ENCODE assay signal across 7 cellular contexts in genomic region chr4:54228563-54229501, GRCh38. TPM values are rescaled to one million over a fixed set of nuclear protein-coding genes. Genes with fewer than 3 reads are reported as not detected.
DNase-seq lines count a peak whose midpoint lies in the region; ATAC-seq and TF ChIP-seq lines count a peak whose summit lies in the region.

Gene PDGFRA (plus strand): TSS chr4:54229293. CDS start chr4:54258769, 29,476 bp downstream.

- no peak for ATAC-seq in left lobe of liver

- TF ChIP-seq CTCF in KMS-11 (conservative IDR thresholded peaks at IDR 0.05; ENCODE audit: low read depth, low read length), result no peak
- TF ChIP-seq CTCF in MCF 10A (IDR thresholded peaks at IDR 0.05; ENCODE audit: unreplicated experiment), result no peak
- no peak for TF ChIP-seq CTCF in suprapubic skin (IDR thresholded peaks at IDR 0.05)

- H3K36me3 ChIP-seq in KMS-11 (ENCODE audit: insufficient read depth), result no peaks in the 10 kb centered on the region
- no peaks in the 10 kb centered on the region for H3K36me3 ChIP-seq in suprapubic skin

- H3K4me3 Mint-ChIP-seq in MCF 10A (ENCODE audit: unreplicated experiment), result peak within 1 kb of the TSS; percentile 78

- CTCF ChIA-PET in MCF 10A (lab: Yijun Ruan, JAX), result interaction anchor here (0.6 to 3.8 kb wide), 20 partner anchors 10 to 1996 kb away, joined by 3 to 11 read pairs (median 3); no protein-coding TSS in a partner anchor

- POLR2A ChIA-PET in MCF 10A (lab: Yijun Ruan, JAX), result no interaction called here

- H3K4me2 ChIP-seq in KMS-11, result peak within 1 kb of the TSS; percentile 51; the same call in 1 of the 2 replicates

- no peaks in the 10 kb centered on the region for H4K20me1 ChIP-seq in KMS-11 (ENCODE audit: insufficient read depth)

- no peaks in the 10 kb centered on the region for H3K36me3 Mint-ChIP-seq in MCF 10A (ENCODE audit: insufficient read depth, unreplicated experiment)

- intact Hi-C loops in MCF 10A (cut with micrococcal nuclease), result loop anchor here (5.0 kb wide), 1 partner anchor 722 kb away; no protein-coding TSS in a partner anchor

- 13% methylated on average over 22 of the region's 22 CpGs for WGBS in suprapubic skin

- no peak within 1 kb of the TSS for H3K27ac Mint-ChIP-seq in MCF 10A (ENCODE audit: low read depth, unreplicated experiment)

- no peak for TF ChIP-seq EP300 in suprapubic skin (IDR thresholded peaks at IDR 0.05)

- no TSS peak for BruUV-seq in MCF 10A (replicated peaks; lab: Mats Ljungman, UMichigan)

- H3K27me3 ChIP-seq in KMS-11 (ENCODE audit: insufficient read depth, low read depth) (peaks cover 33% of the 10 kb centered on the region), suprapubic skin (peaks cover 91% of the 10 kb centered on the region)

- H3K4me3 ChIP-seq in KMS-11 (IDR thresholded peaks at IDR 0.05; ENCODE audit: insufficient read depth, low read depth, low read length) (no peak within 1 kb of the TSS), suprapubic skin (peak within 1 kb of the TSS; percentile 54)

- peaks cover 26% of the 10 kb centered on the region for H3K27me3 Mint-ChIP-seq in MCF 10A (ENCODE audit: insufficient read depth, unreplicated experiment)

- H3K4me1 ChIP-seq in KMS-11 (ENCODE audit: low read depth, poor library complexity, severe bottlenecking) (peaks cover 3% of the 10 kb centered on the region), suprapubic skin (peaks cover 89% of the 10 kb centered on the region)

- no peak for TF ChIP-seq POLR2A in suprapubic skin (IDR thresholded peaks at IDR 0.05)

- DNase-seq in MCF 10A (ENCODE audit: unreplicated experiment), result no peak
- no peak for DNase-seq in left lobe of liver (ENCODE audit: low spot score)
- DNase-seq in suprapubic skin (ENCODE audit: low spot score in 2 of 2), result peak; percentile 86 to 88
- no peak for DNase-seq in GOT3 (lab: John Stamatoyannopoulos, UW)
- no peak for DNase-seq in kidney glomerular epithelial cell (lab: John Stamatoyannopoulos, UW)
- DNase-seq in SIG-M5 treated with dmso at 0.1 percent for 504 hours (lab: John Stamatoyannopoulos, UW; ENCODE audit: unreplicated experiment), result no peak

- H3K4me1 Mint-ChIP-seq in MCF 10A (ENCODE audit: insufficient read depth, unreplicated experiment), result peaks cover 6% of the 10 kb centered on the region

- H3K9me3 ChIP-seq in suprapubic skin, result no peaks in the 10 kb centered on the region

- peak within 1 kb of the TSS; percentile 84 for H2AFZ ChIP-seq in KMS-11 (ENCODE audit: low read depth)

- no peak within 1 kb of the TSS for H3K9ac ChIP-seq in KMS-11

- H3K27ac ChIP-seq in KMS-11 (no peak within 1 kb of the TSS), suprapubic skin (peak within 1 kb of the TSS; percentile 85)

- peaks cover 7% of the 10 kb centered on the region for H3K9me3 Mint-ChIP-seq in MCF 10A (ENCODE audit: unreplicated experiment)

- no peaks in the 10 kb centered on the region for H3K79me2 ChIP-seq in KMS-11 (ENCODE audit: insufficient read depth, low read depth)

RNA-seq across cellular contexts. Expression of gene PDGFRA, which starts in this region (rescaled TPM):
- total RNA-seq in MCF 10A (2022), result not detected in 2 replicates
- 15.5 TPM for total RNA-seq in left lobe of liver
- 10 to 100 TPM; 14.6 to 25.1 (median 17.1) TPM for total RNA-seq in suprapubic skin

Comparison
In these comparisons a context has a peak if more than half of its experiments do, and no peak if none do; other contexts are left out.
1. RNA of gene PDGFRA (total RNA-seq): 14.6 to 25.1 TPM in suprapubic skin and 15.5 TPM in left lobe of liver (single experiment); not detected in MCF 10A; every median in the first group is over 10 times any median in the second.
2. DNase-seq: peak in suprapubic skin (2 of 2); none in MCF 10A (single experiment), left lobe of liver (single experiment), GOT3 (single experiment), kidney glomerular epithelial cell (single experiment) and SIG-M5 treated with dmso at 0.1 percent for 504 hours (single experiment).